19 cellular contexts compared by ENCODE assay signal in the genomic region with DNA sequence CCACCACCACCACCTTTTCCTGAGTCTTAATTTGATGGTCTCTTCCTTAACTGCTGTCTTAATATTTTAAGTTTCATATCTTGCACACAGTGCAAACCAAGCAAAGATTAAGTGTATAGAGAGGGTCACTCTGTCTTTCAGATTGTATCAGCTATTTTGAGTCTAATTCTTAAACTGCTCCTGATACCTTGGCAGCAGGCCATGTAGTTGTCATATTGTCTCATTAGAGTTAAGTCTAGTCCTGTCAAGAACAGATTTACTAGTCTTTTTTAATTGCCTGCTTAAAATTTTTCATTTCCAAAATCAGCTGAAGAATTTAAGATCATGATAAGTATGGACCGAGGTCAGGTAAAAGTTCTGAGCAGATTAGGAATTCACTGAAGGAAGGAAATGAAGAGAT. TPM values are rescaled to one million over a fixed set of nuclear protein-coding genes. Genes with fewer than 3 reads are reported as not detected.
DNase-seq lines count a peak whose midpoint lies in the region; ATAC-seq and TF ChIP-seq lines count a peak whose summit lies in the region.
"Had no signal": no experiment of that assay in that cellular context is flagged by ENCODE, and none has a peak within 500 bp of the region (broad histone marks: within the 10 kb centered on the region; RNA-seq: fewer than 3 reads in every experiment).

No MANE protein-coding gene starts in this region.

- no peak overlapping the region for H4K91ac ChIP-seq in H9 (ENCODE audit: insufficient read length, low read depth, low read length)

- peaks cover 2% of the 10 kb centered on the region; the same call in 1 of the 2 replicates for H3K79me2 ChIP-seq in H9 (ENCODE audit: insufficient read depth, low read length)

- H3K36me3 Mint-ChIP-seq in H9 (ENCODE audit: insufficient read depth in 1 of 3, low read depth in 3 of 3): peaks cover 0 to 6% (median 0%) of the 10 kb centered on the region in 3 experiments; a peak in 4 of 7 replicates
- no peaks in the 10 kb centered on the region for H3K36me3 Mint-ChIP-seq in type B pancreatic cell
- no peaks in the 10 kb centered on the region for H3K36me3 Mint-ChIP-seq in activated T-cell treated with anti-CD3 and anti-CD28 coated beads, Interleukin-2, amount 50 U/mL, for 4 hours (ENCODE audit: insufficient read depth)
- H3K36me3 Mint-ChIP-seq: T-cell had no signal

- no peak overlapping the region for H3T11ph ChIP-seq in H9 (ENCODE audit: low read length)

- WGBS in H9 (ENCODE audit: extremely low coverage, insufficient read length, low lambda C conversion rate): no CpG with 5 or more reads among the region's 1 CpG

- no peak overlapping the region for H4K8ac ChIP-seq in H9 (replicated peaks; ENCODE audit: insufficient read length, low read depth, low read length)

- no peak overlapping the region for H3K4me3 Mint-ChIP-seq in H9
- H3K4me3 Mint-ChIP-seq in type B pancreatic cell: peak overlapping the region; percentile 7
- no peak overlapping the region for H3K4me3 Mint-ChIP-seq in activated T-cell treated with anti-CD3 and anti-CD28 coated beads, Interleukin-2, amount 50 U/mL, for 4 hours
- H3K4me3 Mint-ChIP-seq: T-cell had no signal

- no peak overlapping the region for H3K56ac ChIP-seq in H9 (ENCODE audit: insufficient read length, low read depth, low read length)

- H3K4me1 ChIP-seq in H9 (ENCODE audit: insufficient read depth, low read length): peaks cover 4% of the 10 kb centered on the region
- H3K4me1 ChIP-seq: A549, SJSA1 had no signal

- no peak overlapping the region for H3K14ac ChIP-seq in H9 (ENCODE audit: insufficient read depth, low read length)

- H2AK5ac ChIP-seq in H9 (ENCODE audit: insufficient read length, low read length): no peak overlapping the region

- H3K18ac ChIP-seq in H9 (ENCODE audit: insufficient read length, low read depth, low read length): no peak overlapping the region

- no peak overlapping the region for H3K4me2 ChIP-seq in H9 (ENCODE audit: insufficient read depth, insufficient read length, low read length)
- H3K4me2 ChIP-seq: A549 had no signal

- H3K4me1 Mint-ChIP-seq in H9: peaks cover 29 to 37% of the 10 kb centered on the region in 2 experiments
- H3K4me1 Mint-ChIP-seq in type B pancreatic cell (ENCODE audit: unreplicated experiment): peaks cover 26% of the 10 kb centered on the region
- no peaks in the 10 kb centered on the region for H3K4me1 Mint-ChIP-seq in activated T-cell treated with anti-CD3 and anti-CD28 coated beads, Interleukin-2, amount 50 U/mL, for 4 hours (ENCODE audit: low read depth)
- H3K4me1 Mint-ChIP-seq: T-cell had no signal

- no peak overlapping the region for H2BK5ac ChIP-seq in H9 (ENCODE audit: insufficient read length, low read length)

- H4K5ac ChIP-seq in H9 (ENCODE audit: insufficient read length, low read depth, low read length): no peak overlapping the region

- H3K27me3 ChIP-seq in H9 (ENCODE audit: insufficient read depth, low read length): no peaks in the 10 kb centered on the region
- H3K27me3 ChIP-seq: SJSA1 had no signal

- no peak overlapping the region for H2BK120ac ChIP-seq in H9 (ENCODE audit: low read depth, low read length, poor library complexity, severe bottlenecking)

- H3K27ac Mint-ChIP-seq in H9 (peak overlapping the region in 2 of 3 experiments; percentile 5 to 31; a peak in 2 of 7 replicates), type B pancreatic cell (no peak overlapping the region)
- H3K27ac Mint-ChIP-seq: T-cell had no signal

- no peak overlapping the region for H3K9ac ChIP-seq in H9 (ENCODE audit: extremely low read depth, insufficient read length, low read length)

- H2BK20ac ChIP-seq in H9 (ENCODE audit: low read depth, low read length, poor library complexity, severe bottlenecking): no peak overlapping the region

- DNase-seq in NCI-H510A treated with DMSO at 0.1 percent for 48 hours (lab: John Stamatoyannopoulos, UW): peak; percentile 8
- no peak for DNase-seq in NCI-H510A (lab: John Stamatoyannopoulos, UW)
- DNase-seq in H9: no peak
- DNase-seq in type B pancreatic cell (ENCODE audit: extremely low spot score, unreplicated experiment): no peak
- no peak for DNase-seq in activated T-cell treated with anti-CD3 and anti-CD28 coated beads, Interleukin-2, amount 50 U/mL, for 4 hours
- no peak for DNase-seq in NOMO-1 (lab: John Stamatoyannopoulos, UW; ENCODE audit: unreplicated experiment in 2 of 2)
- DNase-seq: DMS53, NCI-H1436, NCI-H2029 treated with DMSO at 0.1 percent for 48 hours, NCI-H226, NCI-H69, PC-9, T-cell had no signal

- no peak overlapping the region for H2AFZ ChIP-seq in H9 (ENCODE audit: low read length)
- H2AFZ ChIP-seq: PC-9 had no signal

- H2BK15ac ChIP-seq in H9 (ENCODE audit: low read depth, low read length): no peak overlapping the region

- no peak overlapping the region for H3K27ac ChIP-seq in H9 (ENCODE audit: insufficient read length, low read depth, low read length)
- peak overlapping the region; percentile 89 for H3K27ac ChIP-seq in VCaP
- H3K27ac ChIP-seq: A549, C4-2B, HL-60, SJSA1 had no signal

- no peak for ATAC-seq in activated T-cell treated with anti-CD3 and anti-CD28 coated beads, Interleukin-2, amount 50 U/mL, for 4 hours
- ATAC-seq: A549, HCT116, T-cell had no signal

- H3K27me3 Mint-ChIP-seq in H9 (ENCODE audit: low read depth) (no peaks in the 10 kb centered on the region), type B pancreatic cell (no peaks in the 10 kb centered on the region)
- H3K27me3 Mint-ChIP-seq in activated T-cell treated with anti-CD3 and anti-CD28 coated beads, Interleukin-2, amount 50 U/mL, for 4 hours (ENCODE audit: low read depth): peaks cover 10% of the 10 kb centered on the region

- peaks cover 6% of the 10 kb centered on the region for H3K79me1 ChIP-seq in H9 (ENCODE audit: insufficient read depth, low read depth, low read length, poor library complexity, severe bottlenecking)

- H3K4ac ChIP-seq in H9 (ENCODE audit: low read depth, low read length): no peak overlapping the region

- H3K9me3 ChIP-seq in H9 (ENCODE audit: control insufficient read depth, low read depth, low read length): no peaks in the 10 kb centered on the region
- H3K9me3 ChIP-seq: A549, SJSA1 had no signal

- H2BK12ac ChIP-seq in H9 (ENCODE audit: insufficient read length, low read depth, low read length): no peak overlapping the region

- H3K9me3 Mint-ChIP-seq in H9 (peaks cover 0 to 2% of the 10 kb centered on the region in 2 experiments; a peak in 2 of 5 replicates), type B pancreatic cell (peaks cover 5% of the 10 kb centered on the region)
- no peaks in the 10 kb centered on the region for H3K9me3 Mint-ChIP-seq in activated T-cell treated with anti-CD3 and anti-CD28 coated beads, Interleukin-2, amount 50 U/mL, for 4 hours
- H3K9me3 Mint-ChIP-seq: T-cell had no signal

- H3K23ac ChIP-seq in H9 (ENCODE audit: insufficient read length, low read depth, low read length): no peak overlapping the region

- no peaks in the 10 kb centered on the region for H4K20me1 ChIP-seq in H9 (ENCODE audit: control insufficient read depth, insufficient read depth, insufficient read length)

- TF ChIP-seq CTCF in H9 (conservative IDR thresholded peaks at IDR 0.05) (no peak), VCaP (conservative IDR thresholded peaks at IDR 0.05) (no peak), type B pancreatic cell (conservative IDR thresholded peaks at IDR 0.05) (no peak)

- no peaks in the 10 kb centered on the region for H3K23me2 ChIP-seq in H9 (ENCODE audit: insufficient read length, low read depth, low read length, poor library complexity, severe bottlenecking)

RNA-seq across cellular contexts. Expression of gene FHIP1A, which starts 51.5 kb away (rescaled TPM):
- 24.9 and 28.2 TPM in 2 replicates for total RNA-seq in H9 (2021)
- total RNA-seq in type B pancreatic cell (ENCODE audit: low replicate concordance): 13.2 and 38.9 TPM in 2 replicates
- under 1 TPM; 0.08 to 0.15 (median 0.11) TPM for total RNA-seq in activated T-cell treated with anti-CD3 and anti-CD28 coated beads, Interleukin-2, amount 50 U/mL, for 4 hours

Comparison
In these comparisons a context has a peak if more than half of its experiments do, and no peak if none do; other contexts are left out.
1. RNA of gene FHIP1A, which starts 51.5 kb away (total RNA-seq): 24.9 to 28.2 TPM in H9 and 13.2 to 38.9 TPM in type B pancreatic cell; 0.08 to 0.15 TPM in activated T-cell treated with anti-CD3 and anti-CD28 coated beads, Interleukin-2, amount 50 U/mL, for 4 hours; every median in the first group is over 10 times any median in the second.